ENCODE assay signal across 3 cellular contexts in the genomic region with DNA sequence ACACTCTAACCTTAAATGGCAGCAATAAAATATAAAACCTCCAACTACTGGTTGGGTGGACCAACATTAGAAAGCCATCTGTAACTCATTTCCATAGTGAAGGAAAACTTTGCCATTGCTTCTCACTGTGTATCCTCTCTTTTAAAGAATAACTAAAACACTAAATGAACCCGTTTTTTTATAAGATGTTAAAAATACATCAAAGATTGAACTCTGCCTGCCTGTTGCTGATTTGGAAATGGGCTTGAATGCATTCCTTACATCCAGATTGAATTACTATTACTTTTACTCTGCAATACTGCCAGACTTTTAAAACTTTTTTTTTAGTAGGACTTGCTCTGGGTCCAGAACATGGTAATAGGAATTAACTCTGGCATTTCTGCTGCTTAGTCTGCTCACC.
"Had no signal": no experiment of that assay in that cellular context is flagged by ENCODE, and none has a peak within 500 bp of the region (broad histone marks: within the 10 kb centered on the region; RNA-seq: fewer than 3 reads in every experiment).

No MANE protein-coding gene starts in this region.

- DNase-seq: GDM1, GF-D8 had no signal

- H3K4me3 ChIP-seq: GM12878 had no signal

- ATAC-seq: GM12878 had no signal
